In genomic region chr20:52622086-52622485, GRCh38 we compare ENCODE assay signal across 12 cellular contexts.
"Had no signal": no experiment of that assay in that cellular context is flagged by ENCODE, and none has a peak within 500 bp of the region (broad histone marks: within the 10 kb centered on the region; RNA-seq: fewer than 3 reads in every experiment).

No MANE protein-coding gene starts in this region.

- H3K4me1 ChIP-seq: foreskin keratinocyte, left lung, stomach, thyroid gland had no signal

- ATAC-seq: activated T-helper 17 cell treated with anti-CD3 and anti-CD28 coated beads, Interleukin-2, amount 50 U/mL, for 72 hours; foreskin keratinocyte; left lung; WTC11 had no signal

- H3K27me3 ChIP-seq: foreskin keratinocyte, left lung, stomach, thyroid gland had no signal

- H3K27ac ChIP-seq: foreskin keratinocyte, left lung, stomach, thyroid gland had no signal

- H3K4me3 ChIP-seq: left lung, stomach, thyroid gland had no signal

- DNase-seq: activated CD4-positive, alpha-beta T cell treated with anti-CD3 and anti-CD28 coated beads, Interleukin-2, amount 50 U/mL, for 1 hour; activated naive CD4-positive, alpha-beta T cell treated with anti-CD3 and anti-CD28 coated beads for 36 hours; activated T-cell treated with anti-CD3 and anti-CD28 coated beads for 4 hours; cerebellar nuclear complex; head of caudate nucleus; left lung; stimulated activated CD4-positive, alpha-beta T cell treated with anti-CD3 and anti-CD28 coated beads, Interleukin-4, amount 100 ng/mL, for 4 hours; stomach; thyroid gland had no signal

- H3K36me3 ChIP-seq: left lung, stomach, thyroid gland had no signal

- H3K9me3 ChIP-seq: left lung, stomach, thyroid gland had no signal
